24 cellular contexts compared by ENCODE assay signal in the genomic region with DNA sequence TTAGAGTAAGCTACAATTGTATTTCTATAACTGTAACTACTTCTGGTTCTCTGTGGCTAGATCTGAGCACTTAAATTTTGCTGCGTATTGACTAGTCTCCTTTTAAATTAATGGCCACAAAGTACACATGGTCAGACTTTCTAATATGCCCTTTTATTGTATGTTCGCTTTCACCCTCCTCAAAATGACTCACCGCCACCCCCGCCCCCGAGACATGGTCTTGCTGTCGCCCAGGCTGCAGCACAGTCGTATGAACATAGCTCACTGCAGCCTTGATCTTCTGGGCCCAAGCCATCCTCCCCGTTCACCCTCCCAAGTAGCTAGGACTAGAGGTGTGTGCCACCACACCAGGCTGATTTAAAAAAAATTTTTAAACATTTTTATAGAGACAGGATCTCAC. TPM values are rescaled to one million over a fixed set of nuclear protein-coding genes. Genes with fewer than 3 reads are reported as not detected.
A peak's percentile ranks its signal among the peaks of the same experiment; 100 is the strongest.
DNase-seq lines count a peak whose midpoint lies in the region; ATAC-seq and TF ChIP-seq lines count a peak whose summit lies in the region.
"Had no signal": no experiment of that assay in that cellular context is flagged by ENCODE, and none has a peak within 500 bp of the region (broad histone marks: within the 10 kb centered on the region; RNA-seq: fewer than 3 reads in every experiment).

No MANE protein-coding gene starts in this region.

- H3K27ac ChIP-seq in left ventricle myocardium inferior (replicated peaks) (peak overlapping the region; percentile 73), right cardiac atrium (ENCODE audit: low read length) (no peak overlapping the region), SU-DHL-6 (ENCODE audit: low read depth, low read length) (peak overlapping the region; percentile 58), liver (ENCODE audit: low read depth in 1 of 2, low read length in 2 of 2) (peak overlapping the region; percentile 65 to 79)
- H3K27ac ChIP-seq: C4-2B, dorsolateral prefrontal cortex, lower lobe of right lung, SK-N-MC had no signal

- no peaks in the 10 kb centered on the region for H3K9me2 ChIP-seq in SU-DHL-6 (replicated peaks; ENCODE audit: insufficient read depth, low read length)

- no peak overlapping the region for H3K4me3 ChIP-seq in left ventricle myocardium inferior
- no peak overlapping the region for H3K4me3 ChIP-seq in right cardiac atrium (ENCODE audit: low read length)
- H3K4me3 ChIP-seq in SU-DHL-6 (ENCODE audit: insufficient read depth, low read length, poor library complexity, severe bottlenecking): no peak overlapping the region
- H3K4me3 ChIP-seq in liver (ENCODE audit: low read depth in 1 of 3, low read length in 3 of 3): no peak overlapping the region
- H3K4me3 ChIP-seq: dorsolateral prefrontal cortex, lower lobe of right lung, SK-N-MC had no signal

- H4K20me1 ChIP-seq in SU-DHL-6 (ENCODE audit: low read depth, low read length): no peaks in the 10 kb centered on the region

- no peaks in the 10 kb centered on the region; the same call in 1 of the 2 replicates for H3K79me2 ChIP-seq in SU-DHL-6 (ENCODE audit: insufficient read depth, low read length)

- ATAC-seq in right cardiac atrium (no peak), HG03045 (IDR thresholded peaks at IDR 0.05; ENCODE audit: unreplicated experiment) (no peak)
- ATAC-seq: WTC11 had no signal

- intact Hi-C loops in left ventricle myocardium inferior (cut with micrococcal nuclease) (no loop called here), right cardiac atrium (cut with DNase I) (no loop called here)

- 93% methylated on average over 8 of the region's 8 CpGs for WGBS in right cardiac atrium
- 95% methylated on average over 8 of the region's 8 CpGs for WGBS in liver

- H3K36me3 ChIP-seq in left ventricle myocardium inferior: peaks cover 19% of the 10 kb centered on the region
- peaks cover 19% of the 10 kb centered on the region; the same call in 1 of the 2 replicates for H3K36me3 ChIP-seq in SU-DHL-6 (ENCODE audit: low read length)
- H3K36me3 ChIP-seq in liver (ENCODE audit: control insufficient read depth in 4 of 4, insufficient read depth in 3 of 4, low read depth in 1 of 4, low read length in 3 of 4): peaks cover 3 to 11% (median 6%) of the 10 kb centered on the region in 4 donors

- no peak overlapping the region for H2AFZ ChIP-seq in SU-DHL-6 (ENCODE audit: low read depth, low read length, severe bottlenecking)

- H3K4me2 ChIP-seq in SU-DHL-6 (ENCODE audit: low read depth, low read length, poor library complexity, severe bottlenecking): peak overlapping the region; percentile 46

- no peak for TF ChIP-seq CTCF in left ventricle myocardium inferior (IDR thresholded peaks at IDR 0.05; ENCODE audit: borderline replicate concordance)
- no peak for TF ChIP-seq CTCF in SU-DHL-6 (IDR thresholded peaks at IDR 0.05; ENCODE audit: insufficient read depth, low read length, poor library complexity, severe bottlenecking)
- no peak for TF ChIP-seq CTCF in liver (IDR thresholded peaks at IDR 0.05; ENCODE audit: low read depth, low read length, missing input control)

- H3K9me3 ChIP-seq in left ventricle myocardium inferior (replicated peaks) (no peaks in the 10 kb centered on the region), right cardiac atrium (ENCODE audit: control insufficient read depth, low read length) (no peaks in the 10 kb centered on the region), SU-DHL-6 (ENCODE audit: insufficient read depth, low read length) (no peaks in the 10 kb centered on the region), liver (ENCODE audit: control insufficient read depth in 4 of 4, low read length in 3 of 4) (no peaks in the 10 kb centered on the region)
- H3K9me3 ChIP-seq: lower lobe of right lung had no signal

- H3K9ac ChIP-seq in SU-DHL-6 (ENCODE audit: low read length): peak overlapping the region; percentile 13; the same call in 1 of the 2 replicates
- H3K9ac ChIP-seq in liver (ENCODE audit: low read depth in 1 of 2, low read length in 2 of 2): no peak overlapping the region

- no peak for TF ChIP-seq RAD21 in liver (IDR thresholded peaks at IDR 0.05)

- DNase-seq in left ventricle myocardium inferior (no peak), right cardiac atrium (no peak)
- DNase-seq in stimulated activated CD4-positive, alpha-beta T cell treated with anti-CD3 and anti-CD28 coated beads, Interleukin-1b, Interleukin-23, amount 100 ng/mL, for 48 hours: no peak
- DNase-seq in stimulated activated CD4-positive, alpha-beta T cell treated with anti-CD3 and anti-CD28 coated beads, Interleukin-15, amount 100 ng/mL, for 24 hours: no peak
- DNase-seq: activated CD4-positive, alpha-beta T cell treated with anti-CD3 and anti-CD28 coated beads, Interleukin-2, amount 50 U/mL, for 48 hours; activated naive CD4-positive, alpha-beta T cell treated with Interleukin-2 at 50 U/mL for 16 hours; central memory CD4-positive, alpha-beta T cell; dorsolateral prefrontal cortex; hypothalamus; KBM-7; lower lobe of right lung; NCI-H1436; NCI-H2107; NCI-H446 treated with DMSO at 0.1 percent for 48 hours; NK-92 treated with Interleukin-12 subunit alpha and Interleukin-12 subunit beta, amount 100 ng/mL, for 24 hours; nucleus accumbens; retina; stimulated activated CD4-positive, alpha-beta T cell treated with anti-CD3 and anti-CD28 coated beads, Interleukin-12 subunit alpha, Interleukin-12 subunit beta, amount 100 ng/mL, for 4 hours had no signal

- H3K27me3 ChIP-seq in left ventricle myocardium inferior (ENCODE audit: low read depth) (no peaks in the 10 kb centered on the region), right cardiac atrium (ENCODE audit: control insufficient read depth, insufficient read depth) (no peaks in the 10 kb centered on the region), SU-DHL-6 (ENCODE audit: low read length) (no peaks in the 10 kb centered on the region), liver (ENCODE audit: control insufficient read depth in 4 of 4, insufficient read depth in 4 of 4, low read length in 3 of 4) (no peaks in the 10 kb centered on the region)
- H3K27me3 ChIP-seq: dorsolateral prefrontal cortex had no signal

- H3F3A ChIP-seq in SU-DHL-6 (ENCODE audit: insufficient read depth): no peaks in the 10 kb centered on the region

- H3K4me1 ChIP-seq in left ventricle myocardium inferior (peaks cover 71% of the 10 kb centered on the region), right cardiac atrium (ENCODE audit: control insufficient read depth, insufficient read depth, low read length) (peaks cover 2% of the 10 kb centered on the region), liver (ENCODE audit: control insufficient read depth in 4 of 4, insufficient read depth in 4 of 4, low read length in 3 of 4) (peaks cover 18 to 52% (median 28%) of the 10 kb centered on the region in 4 donors)

TF ChIP-seq in liver, 16 proteins besides CTCF, POLR2A, EP300 and RAD21:
- TF ChIP-seq YY1 (IDR thresholded peaks at IDR 0.05): no peak
- TF ChIP-seq HNF4G (IDR thresholded peaks at IDR 0.05): no peak
- TF ChIP-seq FOXA2 (IDR thresholded peaks at IDR 0.05): no peak
- TF ChIP-seq EGR1 (IDR thresholded peaks at IDR 0.05; ENCODE audit: low read depth in 2 of 2): no peak
- TF ChIP-seq REST (IDR thresholded peaks at IDR 0.05): no peak

RNA-seq across cellular contexts. Expression of gene MTERF2, which starts 11.8 kb away (rescaled TPM):
- 35.6 TPM for total RNA-seq in left ventricle myocardium inferior
- total RNA-seq in right cardiac atrium: 10 to 100 TPM; 29.5 to 45.1 (median 38.8) TPM
- polyA plus RNA-seq in right cardiac atrium: 35.7 TPM
- total RNA-seq in liver: 10 to 100 TPM; 13.6 to 13.8 TPM
- polyA plus RNA-seq in liver: 10 to 100 TPM in 1 of 2 donors, 1 to 10 TPM in 1; 6.4 to 18.9 TPM

RNA-seq across cellular contexts. Expression of gene TMEM263, which starts 19.4 kb away (rescaled TPM):
- total RNA-seq in left ventricle myocardium inferior: 35.8 TPM
- 10 to 100 TPM; 55.4 to 69.9 (median 63.6) TPM for total RNA-seq in right cardiac atrium
- 25.1 TPM for polyA plus RNA-seq in right cardiac atrium
- total RNA-seq in liver: 10 to 100 TPM; 21.8 to 38.0 TPM
- polyA plus RNA-seq in liver: 10 to 100 TPM; 21.4 to 22.1 TPM
